ENCODE assay signal across 11 cellular contexts in genomic region chr2:235230809-235231601, GRCh38.
DNase-seq lines count a peak whose midpoint lies in the region; ATAC-seq and TF ChIP-seq lines count a peak whose summit lies in the region.
"Had no signal": no experiment of that assay in that cellular context is flagged by ENCODE, and none has a peak within 500 bp of the region (broad histone marks: within the 10 kb centered on the region; RNA-seq: fewer than 3 reads in every experiment).

No MANE protein-coding gene starts in this region.

- H3K4me3 Mint-ChIP-seq in Calu3 (ENCODE audit: low read depth, unreplicated experiment) (no peak overlapping the region), endothelial cell (ENCODE audit: unreplicated experiment) (no peak overlapping the region)
- H3K4me3 Mint-ChIP-seq: brain, mesothelial cell of epicardium had no signal

- H3K27ac ChIP-seq in SK-N-MC (peak overlapping the region; percentile 93), hepatocyte (no peak overlapping the region), MM.1S (ENCODE audit: low read length) (no peak overlapping the region)

- H3K9me3 ChIP-seq in SK-N-MC (ENCODE audit: low read depth, low read length) = no peaks in the 10 kb centered on the region
- H3K9me3 ChIP-seq in hepatocyte (ENCODE audit: low read depth) = no peaks in the 10 kb centered on the region
- H3K9me3 ChIP-seq in MM.1S (replicated peaks; ENCODE audit: insufficient read depth, low read length) = no peaks in the 10 kb centered on the region

- H3K36me3 Mint-ChIP-seq in Calu3 (ENCODE audit: insufficient read depth, unreplicated experiment) (no peaks in the 10 kb centered on the region), endothelial cell (ENCODE audit: low read depth, unreplicated experiment) (no peaks in the 10 kb centered on the region)
- H3K36me3 Mint-ChIP-seq: brain, mesothelial cell of epicardium had no signal

- H3K9ac ChIP-seq in SK-N-MC (ENCODE audit: insufficient read length) (peak overlapping the region; percentile 35), MM.1S (ENCODE audit: low read length) (no peak overlapping the region)

- H3K4me2 ChIP-seq in hepatocyte (peak overlapping the region; percentile 28), MM.1S (ENCODE audit: low read depth, low read length) (no peak overlapping the region)

- no peaks in the 10 kb centered on the region for H4K20me1 ChIP-seq in hepatocyte (ENCODE audit: insufficient read depth, poor library complexity, severe bottlenecking)
- no peaks in the 10 kb centered on the region for H4K20me1 ChIP-seq in MM.1S (ENCODE audit: insufficient read depth, low read length)

- ATAC-seq in HG02571 (IDR thresholded peaks at IDR 0.05; ENCODE audit: unreplicated experiment) = no peak

- no peak overlapping the region for H2AFZ ChIP-seq in hepatocyte
- no peak overlapping the region for H2AFZ ChIP-seq in MM.1S (ENCODE audit: low read length)

- DNase-seq in Calu3 = peak; percentile 21
- DNase-seq in NCI-H1417 treated with DMSO at 0.1 percent for 48 hours (lab: John Stamatoyannopoulos, UW) = peak; percentile 65
- peak; percentile 89 for DNase-seq in SK-N-MC (ENCODE audit: low read depth, low spot score)
- DNase-seq in hepatocyte (ENCODE audit: low spot score) = no peak
- no peak for DNase-seq in MM.1S
- DNase-seq in activated CD4-positive, alpha-beta T cell treated with anti-CD3 and anti-CD28 coated beads for 48 hours = no peak
- DNase-seq in endothelial cell (ENCODE audit: low spot score) = no peak
- DNase-seq: activated CD8-positive, alpha-beta memory T cell treated with anti-CD3 and anti-CD28 coated beads, Interleukin-2, amount 50 U/mL, for 48 hours had no signal

- H3K27me3 Mint-ChIP-seq in Calu3 (ENCODE audit: unreplicated experiment) (peaks cover 96% of the 10 kb centered on the region), endothelial cell (ENCODE audit: unreplicated experiment) (peaks cover 3% of the 10 kb centered on the region)

- BruUV-seq in Calu3 (replicated peaks; lab: Mats Ljungman, UMichigan) = no TSS peak

- peaks cover 11% of the 10 kb centered on the region for H3K4me1 Mint-ChIP-seq in Calu3 (ENCODE audit: low read depth, unreplicated experiment)
- peaks cover 4% of the 10 kb centered on the region for H3K4me1 Mint-ChIP-seq in endothelial cell (ENCODE audit: unreplicated experiment)

- CTCF ChIA-PET in Calu3 (lab: Charles Lee) = interaction anchor here (0.7 kb wide), 1 partner anchor 26 kb away, joined by 3 read pairs; no protein-coding TSS in a partner anchor

- intact Hi-C loops in Calu3 (cut with micrococcal nuclease; ENCODE audit: unreplicated experiment) = no loop called here

- H3K9me3 Mint-ChIP-seq in Calu3 (ENCODE audit: low read depth, unreplicated experiment) = no peaks in the 10 kb centered on the region
- H3K9me3 Mint-ChIP-seq in endothelial cell (ENCODE audit: unreplicated experiment) = no peaks in the 10 kb centered on the region
- H3K9me3 Mint-ChIP-seq: mesothelial cell of epicardium had no signal

- WGBS in hepatocyte (ENCODE audit: low lambda C conversion rate, missing lambda C conversion rate) = 60% methylated on average over 9 of the region's 9 CpGs

- H3K79me2 ChIP-seq in hepatocyte (no peaks in the 10 kb centered on the region), MM.1S (ENCODE audit: low read length) (no peaks in the 10 kb centered on the region)

- TF ChIP-seq CTCF in Calu3 (IDR thresholded peaks at IDR 0.05; ENCODE audit: unreplicated experiment) = no peak
- TF ChIP-seq CTCF in hepatocyte (IDR thresholded peaks at IDR 0.05; ENCODE audit: poor library complexity) = no peak
- no peak for TF ChIP-seq CTCF in MM.1S (IDR thresholded peaks at IDR 0.05; ENCODE audit: low read length)
- no peak for TF ChIP-seq CTCF in endothelial cell (IDR thresholded peaks at IDR 0.05; ENCODE audit: unreplicated experiment)

- peak overlapping the region; percentile 66 for H3K4me3 ChIP-seq in SK-N-MC
- no peak overlapping the region for H3K4me3 ChIP-seq in hepatocyte
- no peak overlapping the region for H3K4me3 ChIP-seq in MM.1S (ENCODE audit: low read length)

- peaks cover 10% of the 10 kb centered on the region for H3K27me3 ChIP-seq in hepatocyte
- no peaks in the 10 kb centered on the region for H3K27me3 ChIP-seq in MM.1S (replicated peaks; ENCODE audit: insufficient read depth, low read length)

- no peak overlapping the region for H3K27ac Mint-ChIP-seq in Calu3 (ENCODE audit: unreplicated experiment)
- H3K27ac Mint-ChIP-seq in endothelial cell (ENCODE audit: unreplicated experiment) = no peak overlapping the region

- H3K36me3 ChIP-seq in SK-N-MC (ENCODE audit: insufficient read depth, low read length) (no peaks in the 10 kb centered on the region), hepatocyte (replicated peaks; ENCODE audit: insufficient read depth, low read depth) (no peaks in the 10 kb centered on the region), MM.1S (replicated peaks; ENCODE audit: insufficient read depth, low read length) (no peaks in the 10 kb centered on the region)

- no peaks in the 10 kb centered on the region for H3F3A ChIP-seq in MM.1S (ENCODE audit: insufficient read depth, low read length)

- H3K4me1 ChIP-seq in hepatocyte (ENCODE audit: insufficient read depth) = peaks cover 7% of the 10 kb centered on the region
- H3K4me1 ChIP-seq in MM.1S (ENCODE audit: low read length) = no peaks in the 10 kb centered on the region

- no peaks in the 10 kb centered on the region for H3K9me2 ChIP-seq in hepatocyte (replicated peaks; ENCODE audit: insufficient read depth)
- H3K9me2 ChIP-seq in MM.1S (replicated peaks; ENCODE audit: insufficient read depth, low read length) = no peaks in the 10 kb centered on the region

Comparison
In these comparisons a context has a peak if more than half of its experiments do, and no peak if none do; other contexts are left out.
1. DNase-seq: peak in Calu3 (single experiment), NCI-H1417 treated with DMSO at 0.1 percent for 48 hours (single experiment) and SK-N-MC (single experiment); none in hepatocyte (single experiment), MM.1S (single experiment), activated CD4-positive, alpha-beta T cell treated with anti-CD3 and anti-CD28 coated beads for 48 hours (single experiment) and endothelial cell (single experiment).